19 cellular contexts compared by ENCODE assay signal in the genomic region with DNA sequence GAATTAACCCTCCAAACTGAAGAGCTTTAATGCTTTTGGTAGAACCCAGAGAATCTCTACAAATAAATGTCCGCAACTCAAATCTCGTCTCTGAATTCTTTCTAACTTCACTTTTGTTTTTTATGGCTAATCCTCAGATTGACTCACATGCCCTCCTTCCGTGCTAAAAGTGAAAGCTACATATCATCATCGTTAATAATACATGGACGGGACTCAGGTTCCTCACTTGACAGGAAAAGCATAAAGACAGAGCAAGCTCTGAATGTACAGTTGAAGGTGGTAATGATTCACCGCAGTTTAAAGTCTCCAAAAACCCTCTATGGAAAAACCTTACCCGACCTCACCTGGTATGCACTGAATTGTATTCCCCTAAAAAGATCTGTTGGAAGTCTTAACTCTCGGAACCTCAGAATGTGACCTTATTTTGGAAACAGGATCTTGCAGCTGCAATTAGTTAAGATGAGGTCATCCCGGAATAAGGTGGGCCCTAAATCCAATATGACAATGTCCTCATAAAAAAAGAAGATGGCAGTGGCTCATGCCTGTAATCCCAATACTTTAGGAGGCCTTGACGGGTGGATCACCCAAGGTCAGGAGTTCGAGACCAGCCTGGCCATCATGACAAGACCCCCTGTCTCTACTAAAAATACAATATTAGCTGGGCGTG.
A peak's percentile ranks its signal among the peaks of the same experiment; 100 is the strongest.
DNase-seq lines count a peak whose midpoint lies in the region; ATAC-seq and TF ChIP-seq lines count a peak whose summit lies in the region.
"Had no signal": no experiment of that assay in that cellular context is flagged by ENCODE, and none has a peak within 500 bp of the region (broad histone marks: within the 10 kb centered on the region; RNA-seq: fewer than 3 reads in every experiment).

No MANE protein-coding gene starts in this region.

- H3K4me2 ChIP-seq in skeletal muscle satellite cell (ENCODE audit: low read length), result peak overlapping the region; percentile 65
- H3K4me2 ChIP-seq in neural progenitor cell, result no peak overlapping the region
- H3K4me2 ChIP-seq in SK-N-SH, result no peak overlapping the region

- H3K27ac Mint-ChIP-seq in neural progenitor cell, result no peak overlapping the region

- TF ChIP-seq CTCF in fibroblast of mammary gland (conservative IDR thresholded peaks at IDR 0.05; ENCODE audit: control insufficient read depth, insufficient read depth, low read depth, low read length) (no peak), neural progenitor cell (IDR thresholded peaks at IDR 0.05) (no peak), SK-N-SH (IDR thresholded peaks at IDR 0.05) (no peak)

- H3K9ac ChIP-seq in skeletal muscle satellite cell (ENCODE audit: low read depth, low read length), result no peak overlapping the region
- H3K9ac ChIP-seq in neural progenitor cell, result no peak overlapping the region
- no peak overlapping the region for H3K9ac ChIP-seq in SK-N-SH

- H3K79me2 ChIP-seq in neural progenitor cell (ENCODE audit: low read depth) (no peaks in the 10 kb centered on the region), SK-N-SH (ENCODE audit: insufficient read depth) (no peaks in the 10 kb centered on the region)

- CTCF ChIA-PET in SK-N-SH (lab: Yijun Ruan, JAX), result interaction anchor here (0.6 kb wide), 1 partner anchor 96 kb away, joined by 3 read pairs; no protein-coding TSS in a partner anchor

- TF ChIP-seq EP300 in SK-N-SH (IDR thresholded peaks at IDR 0.05; ENCODE audit: borderline replicate concordance in 1 of 2, low read depth in 1 of 2, low read length in 1 of 2), result no peak

- WGBS in SK-N-SH (ENCODE audit: low lambda C conversion rate), result 92% methylated on average over 12 of the region's 12 CpGs

- H3F3A ChIP-seq in neural progenitor cell (ENCODE audit: low read depth), result no peaks in the 10 kb centered on the region
- H3F3A ChIP-seq in SK-N-SH (replicated peaks; ENCODE audit: insufficient read depth), result no peaks in the 10 kb centered on the region

- ATAC-seq in GM18868 (IDR thresholded peaks at IDR 0.05; ENCODE audit: unreplicated experiment), result peak; percentile 55
- ATAC-seq: activated T-cell treated with anti-CD3 and anti-CD28 coated beads, Interleukin-2, amount 50 U/mL, for 4 hours had no signal

- H3K4me3 ChIP-seq in fibroblast of mammary gland (ENCODE audit: control insufficient read depth, low read depth, low read length) (no peak overlapping the region), skeletal muscle satellite cell (ENCODE audit: low read length) (no peak overlapping the region), neural progenitor cell (no peak overlapping the region), SK-N-SH (ENCODE audit: low read depth in 2 of 2, low read length in 1 of 2) (no peak overlapping the region)
- H3K4me3 ChIP-seq: HAP-1 had no signal

- DNase-seq in LHCN-M2 (ENCODE audit: low read depth) (peak; percentile 55), fibroblast of mammary gland (ENCODE audit: low read depth) (peak; percentile 80), neural progenitor cell (ENCODE audit: low spot score) (no peak), SK-N-SH (no peak), occipital lobe (lab: John Stamatoyannopoulos, UW) (no peak)
- DNase-seq: activated CD4-positive, alpha-beta T cell treated with anti-CD3 and anti-CD28 coated beads for 48 hours; activated T-cell treated with anti-CD3 and anti-CD28 coated beads, Interleukin-2, amount 50 U/mL, for 4 hours; aorta; foreskin melanocyte; GDM1; Kasumi-1; NCI-H187; NCI-H524; stimulated activated CD4-positive, alpha-beta T cell treated with anti-CD3 and anti-CD28 coated beads, Interleukin-4, amount 100 ng/mL, for 4 hours; stimulated activated naive CD4-positive, alpha-beta T cell treated with Interleukin-2 at 50 U/mL for 16 hours; T-helper 2 cell had no signal

- H3K9me3 ChIP-seq in skeletal muscle satellite cell (replicated peaks; ENCODE audit: low read length) (no peaks in the 10 kb centered on the region), neural progenitor cell (ENCODE audit: low read depth) (no peaks in the 10 kb centered on the region), SK-N-SH (no peaks in the 10 kb centered on the region)
- H3K9me3 ChIP-seq: HAP-1 had no signal

- no peaks in the 10 kb centered on the region for H3K36me3 Mint-ChIP-seq in neural progenitor cell

- TF ChIP-seq RAD21 in SK-N-SH (IDR thresholded peaks at IDR 0.05; ENCODE audit: low read length), result no peak

- H3K9me3 Mint-ChIP-seq in neural progenitor cell, result peaks cover 3% of the 10 kb centered on the region
- H3K9me3 Mint-ChIP-seq: activated T-cell treated with anti-CD3 and anti-CD28 coated beads, Interleukin-2, amount 50 U/mL, for 4 hours had no signal

- H3K36me3 ChIP-seq in skeletal muscle satellite cell (ENCODE audit: insufficient read depth, low read length) (no peaks in the 10 kb centered on the region), neural progenitor cell (no peaks in the 10 kb centered on the region), SK-N-SH (replicated peaks in 1 of 2; ENCODE audit: control insufficient read depth in 1 of 2, insufficient read depth in 2 of 2, low read length in 1 of 2) (no peaks in the 10 kb centered on the region)
- H3K36me3 ChIP-seq: HAP-1 had no signal

- no peak overlapping the region for H3K27ac ChIP-seq in neural progenitor cell
- H3K27ac ChIP-seq in SK-N-SH (ENCODE audit: low read depth in 2 of 2, low read length in 1 of 2), result no peak overlapping the region

- no peak overlapping the region for H3K4me3 Mint-ChIP-seq in neural progenitor cell
- H3K4me3 Mint-ChIP-seq: activated T-cell treated with anti-CD3 and anti-CD28 coated beads, Interleukin-2, amount 50 U/mL, for 4 hours had no signal

- peaks cover 5% of the 10 kb centered on the region for H3K4me1 Mint-ChIP-seq in neural progenitor cell

- no peaks in the 10 kb centered on the region for H3K27me3 ChIP-seq in skeletal muscle satellite cell (ENCODE audit: control insufficient read depth, insufficient read depth, low read length)
- no peaks in the 10 kb centered on the region for H3K27me3 ChIP-seq in neural progenitor cell
- H3K27me3 ChIP-seq in SK-N-SH (ENCODE audit: insufficient read depth), result no peaks in the 10 kb centered on the region

- H3K4me1 ChIP-seq in skeletal muscle satellite cell (ENCODE audit: control insufficient read depth, insufficient read depth, low read length) (peaks cover 9% of the 10 kb centered on the region), neural progenitor cell (no peaks in the 10 kb centered on the region), SK-N-SH (ENCODE audit: control insufficient read depth in 1 of 2, insufficient read depth in 2 of 2, low read depth in 1 of 2, low read length in 1 of 2) (peaks cover 0 to 4% of the 10 kb centered on the region in 2 experiments; a peak in 1 of 4 replicates)
- H3K4me1 ChIP-seq: HAP-1 had no signal

- POLR2A ChIA-PET in SK-N-SH (lab: Yijun Ruan, JAX), result no interaction called here

- no peak overlapping the region for H2AFZ ChIP-seq in neural progenitor cell (replicated peaks)
- no peak overlapping the region for H2AFZ ChIP-seq in SK-N-SH (ENCODE audit: low read depth)

- H3K27me3 Mint-ChIP-seq in neural progenitor cell (ENCODE audit: insufficient read depth, low read depth), result peaks cover 2% of the 10 kb centered on the region

- H4K20me1 ChIP-seq in neural progenitor cell (ENCODE audit: low read depth), result peaks cover 5% of the 10 kb centered on the region
- no peaks in the 10 kb centered on the region for H4K20me1 ChIP-seq in SK-N-SH (ENCODE audit: insufficient read depth)

- no peaks in the 10 kb centered on the region for H3K9me2 ChIP-seq in SK-N-SH

TF ChIP-seq in SK-N-SH, 30 proteins besides CTCF, POLR2A, EP300 and RAD21 (continues in another document):
- no peak for TF ChIP-seq FOXM1 (IDR thresholded peaks at IDR 0.05; ENCODE audit: low read depth)
- TF ChIP-seq RCOR1 (IDR thresholded peaks at IDR 0.05; ENCODE audit: low read length), result no peak
- TF ChIP-seq, protein P1, sequence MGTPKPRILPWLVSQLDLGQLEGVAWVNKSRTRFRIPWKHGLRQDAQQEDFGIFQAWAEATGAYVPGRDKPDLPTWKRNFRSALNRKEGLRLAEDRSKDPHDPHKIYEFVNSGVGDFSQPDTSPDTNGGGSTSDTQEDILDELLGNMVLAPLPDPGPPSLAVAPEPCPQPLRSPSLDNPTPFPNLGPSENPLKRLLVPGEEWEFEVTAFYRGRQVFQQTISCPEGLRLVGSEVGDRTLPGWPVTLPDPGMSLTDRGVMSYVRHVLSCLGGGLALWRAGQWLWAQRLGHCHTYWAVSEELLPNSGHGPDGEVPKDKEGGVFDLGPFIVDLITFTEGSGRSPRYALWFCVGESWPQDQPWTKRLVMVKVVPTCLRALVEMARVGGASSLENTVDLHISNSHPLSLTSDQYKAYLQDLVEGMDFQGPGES (IDR thresholded peaks at IDR 0.05; ENCODE audit: low read depth, low read length), result no peak
- no peak for TF ChIP-seq NFIC (IDR thresholded peaks at IDR 0.05; ENCODE audit: borderline replicate concordance)
- TF ChIP-seq MEF2A (IDR thresholded peaks at IDR 0.05; ENCODE audit: borderline replicate concordance, low read depth), result no peak
- TF ChIP-seq, protein P2, sequence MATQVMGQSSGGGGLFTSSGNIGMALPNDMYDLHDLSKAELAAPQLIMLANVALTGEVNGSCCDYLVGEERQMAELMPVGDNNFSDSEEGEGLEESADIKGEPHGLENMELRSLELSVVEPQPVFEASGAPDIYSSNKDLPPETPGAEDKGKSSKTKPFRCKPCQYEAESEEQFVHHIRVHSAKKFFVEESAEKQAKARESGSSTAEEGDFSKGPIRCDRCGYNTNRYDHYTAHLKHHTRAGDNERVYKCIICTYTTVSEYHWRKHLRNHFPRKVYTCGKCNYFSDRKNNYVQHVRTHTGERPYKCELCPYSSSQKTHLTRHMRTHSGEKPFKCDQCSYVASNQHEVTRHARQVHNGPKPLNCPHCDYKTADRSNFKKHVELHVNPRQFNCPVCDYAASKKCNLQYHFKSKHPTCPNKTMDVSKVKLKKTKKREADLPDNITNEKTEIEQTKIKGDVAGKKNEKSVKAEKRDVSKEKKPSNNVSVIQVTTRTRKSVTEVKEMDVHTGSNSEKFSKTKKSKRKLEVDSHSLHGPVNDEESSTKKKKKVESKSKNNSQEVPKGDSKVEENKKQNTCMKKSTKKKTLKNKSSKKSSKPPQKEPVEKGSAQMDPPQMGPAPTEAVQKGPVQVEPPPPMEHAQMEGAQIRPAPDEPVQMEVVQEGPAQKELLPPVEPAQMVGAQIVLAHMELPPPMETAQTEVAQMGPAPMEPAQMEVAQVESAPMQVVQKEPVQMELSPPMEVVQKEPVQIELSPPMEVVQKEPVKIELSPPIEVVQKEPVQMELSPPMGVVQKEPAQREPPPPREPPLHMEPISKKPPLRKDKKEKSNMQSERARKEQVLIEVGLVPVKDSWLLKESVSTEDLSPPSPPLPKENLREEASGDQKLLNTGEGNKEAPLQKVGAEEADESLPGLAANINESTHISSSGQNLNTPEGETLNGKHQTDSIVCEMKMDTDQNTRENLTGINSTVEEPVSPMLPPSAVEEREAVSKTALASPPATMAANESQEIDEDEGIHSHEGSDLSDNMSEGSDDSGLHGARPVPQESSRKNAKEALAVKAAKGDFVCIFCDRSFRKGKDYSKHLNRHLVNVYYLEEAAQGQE (IDR thresholded peaks at IDR 0.05; ENCODE audit: low read depth, low read length), result no peak
- TF ChIP-seq JUND (IDR thresholded peaks at IDR 0.05), result no peak
- TF ChIP-seq ELF1 (IDR thresholded peaks at IDR 0.05), result no peak

Comparison
In these comparisons a context has a peak if more than half of its experiments do, and no peak if none do; other contexts are left out.
1. DNase-seq: peak in LHCN-M2 (single experiment) and fibroblast of mammary gland (single experiment); none in neural progenitor cell (single experiment), SK-N-SH (single experiment) and occipital lobe (single experiment).